10 cellular contexts compared by ENCODE assay signal in genomic region chr3:69182588-69183299, GRCh38.
A peak's percentile ranks its signal among the peaks of the same experiment; 100 is the strongest.
DNase-seq lines count a peak whose midpoint lies in the region; ATAC-seq and TF ChIP-seq lines count a peak whose summit lies in the region.
"Had no signal": no experiment of that assay in that cellular context is flagged by ENCODE, and none has a peak within 500 bp of the region (broad histone marks: within the 10 kb centered on the region; RNA-seq: fewer than 3 reads in every experiment).

No MANE protein-coding gene starts in this region.

- CTCF ChIA-PET in PC-3 (lab: Charles Lee) = no interaction called here

- H3K9me3 ChIP-seq in PC-3 (ENCODE audit: low read length) = no peaks in the 10 kb centered on the region
- no peaks in the 10 kb centered on the region for H3K9me3 ChIP-seq in osteoblast (ENCODE audit: low read depth, low read length)
- H3K9me3 ChIP-seq in body of pancreas = no peaks in the 10 kb centered on the region

- H3K79me2 ChIP-seq in PC-3 (ENCODE audit: low read length) = no peaks in the 10 kb centered on the region
- no peaks in the 10 kb centered on the region for H3K79me2 ChIP-seq in osteoblast (ENCODE audit: insufficient read depth, low read length)

- 80 to 89% methylated on average over 8 of the region's 8 CpGs for WGBS in body of pancreas, 2 donors

- H3K4me1 ChIP-seq in PC-3 (ENCODE audit: insufficient read depth, low read length) (peaks cover 39% of the 10 kb centered on the region), osteoblast (ENCODE audit: insufficient read depth, low read length) (peaks cover 27% of the 10 kb centered on the region), body of pancreas (peaks cover 20% of the 10 kb centered on the region)

- no peaks in the 10 kb centered on the region for H3K9me2 ChIP-seq in PC-3 (replicated peaks; ENCODE audit: low read length)

- BruUV-seq in PC-3 (replicated peaks; lab: Mats Ljungman, UMichigan) = no TSS peak

- peaks cover 2% of the 10 kb centered on the region for H3F3A ChIP-seq in PC-3 (ENCODE audit: low read length, unreplicated experiment)

- peak; percentile 91 for DNase-seq in EH (ENCODE audit: low read depth)
- no peak for DNase-seq in PC-3
- peak; percentile 43 for DNase-seq in dermis blood vessel endothelial cell
- DNase-seq in osteoblast (ENCODE audit: insufficient read length, low spot score, missing footprints) = peak; percentile 80
- DNase-seq in coronary artery (ENCODE audit: low spot score) = no peak
- DNase-seq in body of pancreas = no peak
- DNase-seq: GDM1, midbrain had no signal

- POLR2A ChIA-PET in PC-3 (lab: Charles Lee; ENCODE audit: unreplicated experiment) = interaction anchor here (0.6 kb wide), 1 partner anchor 8 kb away, joined by 4 read pairs; no protein-coding TSS in a partner anchor

- TF ChIP-seq CTCF in PC-3 (conservative IDR thresholded peaks at IDR 0.05; ENCODE audit: low read depth, low read length) (no peak), osteoblast (IDR thresholded peaks at IDR 0.05; ENCODE audit: extremely low read depth, low read depth, low read length) (no peak), coronary artery (IDR thresholded peaks at IDR 0.05) (no peak), body of pancreas (IDR thresholded peaks at IDR 0.05) (no peak)

- H3K9ac ChIP-seq in PC-3 (ENCODE audit: low read length) = no peak overlapping the region

- H3K4me3 ChIP-seq in PC-3 (ENCODE audit: low read length) = no peak overlapping the region
- peak overlapping the region; percentile 21 for H3K4me3 ChIP-seq in osteoblast (ENCODE audit: insufficient read depth, low read length)
- no peak overlapping the region for H3K4me3 ChIP-seq in coronary artery
- no peak overlapping the region for H3K4me3 ChIP-seq in body of pancreas

- H3K27me3 ChIP-seq in PC-3 (ENCODE audit: low read length) (no peaks in the 10 kb centered on the region), osteoblast (ENCODE audit: insufficient read depth, low read length) (no peaks in the 10 kb centered on the region), body of pancreas (no peaks in the 10 kb centered on the region)

- no peak for TF ChIP-seq POLR2A in body of pancreas (IDR thresholded peaks at IDR 0.05)

- peak overlapping the region; percentile 25; the same call in 1 of the 2 replicates for H3K4me2 ChIP-seq in PC-3 (ENCODE audit: low read length)
- peak overlapping the region; percentile 85 for H3K4me2 ChIP-seq in osteoblast (ENCODE audit: insufficient read depth, low read length)

- H4K20me1 ChIP-seq in PC-3 (ENCODE audit: low read length) (no peaks in the 10 kb centered on the region), osteoblast (ENCODE audit: insufficient read depth, low read length) (no peaks in the 10 kb centered on the region)

- no peaks in the 10 kb centered on the region; the same call in 1 of the 2 replicates for H3K36me3 ChIP-seq in PC-3 (ENCODE audit: low read depth, low read length)
- H3K36me3 ChIP-seq in osteoblast (ENCODE audit: insufficient read depth, low read length) = no peaks in the 10 kb centered on the region
- H3K36me3 ChIP-seq in body of pancreas (replicated peaks in 1 of 2; ENCODE audit: insufficient read depth in 1 of 2, low read depth in 2 of 2) = peaks cover 12 to 15% of the 10 kb centered on the region in 2 donors

- H2AFZ ChIP-seq in PC-3 (ENCODE audit: low read length) (no peak overlapping the region), osteoblast (ENCODE audit: low read length) (no peak overlapping the region)

- H3K27ac ChIP-seq in PC-3 (ENCODE audit: low read length) = no peak overlapping the region
- peak overlapping the region; percentile 66 for H3K27ac ChIP-seq in osteoblast (ENCODE audit: low read depth, low read length)
- no peak overlapping the region for H3K27ac ChIP-seq in coronary artery
- H3K27ac ChIP-seq in body of pancreas = peak overlapping the region in 1 of 4 donors; percentile 4

- intact Hi-C loops in PC-3 (cut with micrococcal nuclease) (no loop called here), body of pancreas (cut with DNase I) (no loop called here)

- ATAC-seq in PC-3 (no peak), HG03378 (IDR thresholded peaks at IDR 0.05; ENCODE audit: unreplicated experiment) (no peak), body of pancreas (no peak), HG03097 (IDR thresholded peaks at IDR 0.05; ENCODE audit: low FRiP score, unreplicated experiment) (no peak)

Comparison
In these comparisons a context has a peak if more than half of its experiments do, and no peak if none do; other contexts are left out.
1. DNase-seq: peak in EH (single experiment), dermis blood vessel endothelial cell (single experiment) and osteoblast (single experiment); none in PC-3 (single experiment), coronary artery (single experiment) and body of pancreas (0 of 4).